ENCODE assay signal across 20 cellular contexts in the genomic region with DNA sequence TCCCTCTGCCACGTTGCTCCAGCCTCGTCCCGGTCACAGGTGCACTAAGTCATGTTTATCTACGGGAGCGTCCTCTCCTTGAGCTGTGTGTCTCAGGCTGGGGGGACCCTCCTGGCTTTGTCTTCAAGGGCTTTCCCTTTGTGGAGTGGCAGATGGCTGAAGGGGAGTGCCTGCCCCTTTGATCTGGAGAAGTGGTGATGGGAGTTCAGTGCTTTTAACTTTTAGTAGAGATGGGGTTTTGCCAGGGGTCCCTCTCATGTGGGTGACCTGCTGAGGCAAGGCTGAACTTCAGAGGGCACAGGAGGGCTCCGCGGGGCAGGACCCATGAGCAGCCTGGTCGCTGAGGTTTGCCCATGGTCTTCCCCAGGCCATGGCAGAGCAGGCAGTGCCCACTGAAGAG.
"Had no signal": no experiment of that assay in that cellular context is flagged by ENCODE, and none has a peak within 500 bp of the region (broad histone marks: within the 10 kb centered on the region; RNA-seq: fewer than 3 reads in every experiment).

No MANE protein-coding gene starts in this region.

- H3K27me3 ChIP-seq: esophagus squamous epithelium, gastroesophageal sphincter, neutrophil, spleen, transverse colon had no signal

- H3K4me1 ChIP-seq: esophagus squamous epithelium, gastroesophageal sphincter, left ventricle myocardium inferior, spleen, transverse colon had no signal

- ATAC-seq: effector memory CD8-positive, alpha-beta T cell; sciatic nerve; stimulated activated naive B cell treated with anti-CD40 and anti-IgM and Interleukin-4, amounts not matched to agents 10 μg/mL and 1 μg/mL and 100 μg/mL, for 72 hours; stimulated activated naive CD8-positive, alpha-beta T cell treated with anti-CD3 and anti-CD28 coated beads, Interleukin-15, amount 100 ng/mL, for 72 hours had no signal

- H3K4me3 ChIP-seq: esophagus squamous epithelium, gastroesophageal sphincter, left ventricle myocardium inferior, lung, spleen, thoracic aorta, transverse colon had no signal

- DNase-seq: effector memory CD8-positive, alpha-beta T cell; esophagus squamous epithelium; foreskin fibroblast; glutamatergic neuron; immature natural killer cell; left ventricle myocardium inferior; mesenchymal stem cell; midbrain; spleen; stimulated activated CD4-positive, alpha-beta T cell treated with anti-CD3 and anti-CD28 coated beads, Interleukin-15, amount 100 ng/mL, for 24 hours; stimulated activated CD4-positive, alpha-beta T cell treated with anti-CD3 and anti-CD28 coated beads, Interleukin-1b, Interleukin-23, amount 100 ng/mL, for 48 hours; stimulated activated CD4-positive, alpha-beta T cell treated with anti-CD3 and anti-CD28 coated beads, Interleukin-4, amount 100 ng/mL, for 24 hours; stimulated activated naive B cell treated with anti-CD40 and anti-IgM and Interleukin-4, amounts not matched to agents 10 μg/mL and 1 μg/mL and 100 μg/mL, for 72 hours; stimulated activated naive CD8-positive, alpha-beta T cell treated with anti-CD3 and anti-CD28 coated beads, Interleukin-15, amount 100 ng/mL, for 72 hours; transverse colon had no signal

- H3K36me3 ChIP-seq: esophagus squamous epithelium, gastroesophageal sphincter, left ventricle myocardium inferior, neutrophil, thoracic aorta, transverse colon had no signal

- H3K27ac ChIP-seq: esophagus squamous epithelium, gastroesophageal sphincter, left ventricle myocardium inferior, neutrophil, spleen, thoracic aorta, transverse colon had no signal

- H3K9me3 ChIP-seq: esophagus squamous epithelium, gastroesophageal sphincter, left ventricle myocardium inferior, neutrophil, spleen, thoracic aorta, transverse colon had no signal
